Comparison of ENCODE assay signal across 20 cellular contexts in genomic region chr20:3660262-3661059, GRCh38. TPM values are rescaled to one million over a fixed set of nuclear protein-coding genes. Genes with fewer than 3 reads are reported as not detected.
A peak's percentile ranks its signal among the peaks of the same experiment; 100 is the strongest.
DNase-seq lines count a peak whose midpoint lies in the region; ATAC-seq, FAIRE-seq and TF ChIP-seq lines count a peak whose summit lies in the region.
"Had no signal": no experiment of that assay in that cellular context is flagged by ENCODE, and none has a peak within 500 bp of the region (broad histone marks: within the 10 kb centered on the region; RNA-seq: fewer than 3 reads in every experiment).

No MANE protein-coding gene starts in this region.

- DNase-seq in NCI-H146 (lab: John Stamatoyannopoulos, UW) (peak; percentile 37), NCI-H146 treated with DMSO at 0.1 percent for 48 hours (lab: John Stamatoyannopoulos, UW; ENCODE audit: unreplicated experiment) (no peak), GM23248 (peak; percentile 20), coronary artery (ENCODE audit: low spot score) (no peak), posterior vena cava (ENCODE audit: low spot score) (peak; percentile 77), small intestine (no peak), GM19238 (ENCODE audit: insufficient read length, low spot score) (no peak)
- DNase-seq: activated B cell treated with CpG ODN at 0.5 μM for 24 hours; activated naive CD4-positive, alpha-beta T cell treated with anti-CD3 and anti-CD28 coated beads, Interleukin-2, amount 10 ng/mL, durations not matched to agents 7 days and 5 days; CD4-positive, alpha-beta T cell; effector memory CD8-positive, alpha-beta T cell; MV-4-11; NCI-H82; retina; T-helper 1 cell had no signal

- 5 to 6% methylated on average over 34 to 46 of the region's 75 CpGs for WGBS in GM23248 (ENCODE audit: low coverage in 1 of 2, low lambda C conversion rate in 2 of 2, missing lambda C conversion rate in 2 of 2), 2 experiments
- 4 to 6% (median 5%) methylated on average over 56 to 75 of the region's 75 CpGs for WGBS in small intestine, 3 donors

- H3K4me3 ChIP-seq in GM23248 (peak overlapping the region; percentile 21; the same call in 1 of the 2 replicates), coronary artery (peak overlapping the region; percentile 50), small intestine (ENCODE audit: low read depth in 1 of 2, low read length in 2 of 2) (no peak overlapping the region)

- TF ChIP-seq CTCF in coronary artery (IDR thresholded peaks at IDR 0.05): no peak

- no peaks in the 10 kb centered on the region for H3K79me2 ChIP-seq in GM23248 (ENCODE audit: insufficient read depth)

- no peak overlapping the region for H3K9ac ChIP-seq in GM23248

- no peak for FAIRE-seq in small intestine (lab: Jason Lieb, UNC)
- FAIRE-seq: A204.1 had no signal

- H3K36me3 ChIP-seq in GM23248 (ENCODE audit: low read depth) (no peaks in the 10 kb centered on the region), small intestine (ENCODE audit: control insufficient read depth in 2 of 2, insufficient read depth in 2 of 2, low read length in 2 of 2) (no peaks in the 10 kb centered on the region)

- no peak overlapping the region for H2AFZ ChIP-seq in GM23248

- no peak overlapping the region for H3K4me2 ChIP-seq in GM23248 (ENCODE audit: unreplicated experiment)

- H3K9me3 ChIP-seq in GM23248 (ENCODE audit: low read depth) (no peaks in the 10 kb centered on the region), small intestine (ENCODE audit: control insufficient read depth, low read depth) (no peaks in the 10 kb centered on the region)

- H3K27me3 ChIP-seq in GM23248 (replicated peaks; ENCODE audit: insufficient read depth): peaks cover 31% of the 10 kb centered on the region
- H3K27me3 ChIP-seq in small intestine (ENCODE audit: control insufficient read depth in 2 of 2, insufficient read depth in 2 of 2, low read length in 2 of 2): peaks cover 9 to 12% of the 10 kb centered on the region in 2 donors

- intact Hi-C loops in posterior vena cava (cut with DNase I): no loop called here

- ATAC-seq in GM19324 (IDR thresholded peaks at IDR 0.05; ENCODE audit: low FRiP score, unreplicated experiment): no peak
- ATAC-seq: effector memory CD8-positive, alpha-beta T cell had no signal

- H4K20me1 ChIP-seq in GM23248 (ENCODE audit: insufficient read depth): no peaks in the 10 kb centered on the region

- in situ Hi-C loops in GM23248 (cut with MboI): no loop called here

- no peaks in the 10 kb centered on the region for H3K9me2 ChIP-seq in GM23248 (ENCODE audit: insufficient read depth)

- H3K27ac ChIP-seq in GM23248 (no peak overlapping the region), coronary artery (no peak overlapping the region), small intestine (ENCODE audit: low read depth in 1 of 2, low read length in 1 of 2) (no peak overlapping the region)

- H3K4me1 ChIP-seq in GM23248 (ENCODE audit: insufficient read depth) (no peaks in the 10 kb centered on the region), small intestine (ENCODE audit: control insufficient read depth in 2 of 2, insufficient read depth in 1 of 2, low read depth in 1 of 2, low read length in 1 of 2) (no peaks in the 10 kb centered on the region)

- 0 out of 2 replicates have a peak, but pooled peaks cover 4% of the 10 kb centered on the region for H3F3A ChIP-seq in GM23248 (ENCODE audit: insufficient read depth)

RNA-seq across cellular contexts. Expression of gene GFRA4, which starts 2.7 kb away (rescaled TPM):
- total RNA-seq in GM23248 (2014; rRNA removed; shearing (Covaris generic)): not detected in 2 replicates
- polyA plus RNA-seq in GM23248 (2016; fragmentation: Nextera tagmentation; extraction: Ambion mirVana) (not detected in 2 replicates), small intestine (not detected)
- not detected for total RNA-seq in posterior vena cava
- total RNA-seq: activated B cell treated with CpG ODN at 0.5 μM for 24 hours; CD4-positive, alpha-beta T cell; lung microvascular endothelial cell; RPMI7951 had no signal
- polyA plus RNA-seq: IgD-negative memory B cell had no signal

RNA-seq across cellular contexts. Expression of gene ADAM33, which starts 21.3 kb away (rescaled TPM):
- total RNA-seq in GM23248 (2014; rRNA removed; shearing (Covaris generic)): 53.1 and 57.9 TPM in 2 replicates
- polyA plus RNA-seq in GM23248 (2016; fragmentation: Nextera tagmentation; extraction: Ambion mirVana) (17.4 and 22.6 TPM in 2 replicates), small intestine (10 to 100 TPM in 1 of 3 donors, under 1 TPM in 2; 0.22 to 10.9 (median 0.27) TPM)
- 10 to 100 TPM; 52.0 to 70.3 TPM for total RNA-seq in posterior vena cava
- total RNA-seq: activated B cell treated with CpG ODN at 0.5 μM for 24 hours; CD4-positive, alpha-beta T cell had no signal
- polyA plus RNA-seq: IgD-negative memory B cell had no signal

RNA-seq across cellular contexts. Expression of gene SIGLEC1, which starts 51.9 kb away (rescaled TPM):
- total RNA-seq in GM23248 (2014; rRNA removed; shearing (Covaris generic)): not detected in 2 replicates
- polyA plus RNA-seq in GM23248 (2016; fragmentation: Nextera tagmentation; extraction: Ambion mirVana) (not detected in 2 replicates), small intestine (1 to 10 TPM in 2 of 3 donors, under 1 TPM in 1; 0.22 to 6.3 (median 1.1) TPM)
- total RNA-seq in posterior vena cava: 10 to 100 TPM; 12.6 to 41.1 TPM
- total RNA-seq: activated B cell treated with CpG ODN at 0.5 μM for 24 hours, lung microvascular endothelial cell, RPMI7951 had no signal
- polyA plus RNA-seq: IgD-negative memory B cell had no signal

Comparison
In these comparisons a context has a peak if more than half of its experiments do, and no peak if none do; other contexts are left out.
1. DNase-seq: peak in NCI-H146 (single experiment), GM23248 (single experiment) and posterior vena cava (single experiment); none in NCI-H146 treated with DMSO at 0.1 percent for 48 hours (single experiment), coronary artery (single experiment), small intestine (single experiment) and GM19238 (single experiment).
2. H3K4me3 ChIP-seq: peak in GM23248 (single experiment) and coronary artery (single experiment); none in small intestine (0 of 2).
3. RNA of gene SIGLEC1, which starts 51.9 kb away (total RNA-seq): 12.6 to 41.1 TPM in posterior vena cava; not detected in GM23248; every median in the first group is over 10 times any median in the second.